ENCODE assay signal across 10 cellular contexts in the genomic region with DNA sequence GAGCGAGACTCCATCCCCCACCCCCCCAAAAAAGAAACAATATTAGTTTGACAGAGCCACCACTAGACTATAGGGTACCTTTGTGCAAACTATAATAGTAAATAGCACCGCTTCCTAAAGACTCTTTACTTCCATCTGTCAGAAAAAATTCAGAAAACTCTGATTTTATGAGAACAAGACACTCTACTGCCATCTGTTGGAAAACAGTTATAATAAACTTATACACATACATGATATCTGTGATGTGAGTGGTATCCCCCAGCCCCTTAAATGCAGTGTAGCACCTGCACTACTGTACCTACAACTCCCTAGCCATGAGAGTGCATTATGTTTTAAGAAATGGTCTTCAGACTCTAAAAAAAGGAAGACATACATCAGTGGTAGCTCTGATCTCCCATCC. TPM values are rescaled to one million over a fixed set of nuclear protein-coding genes. Genes with fewer than 3 reads are reported as not detected.
DNase-seq lines count a peak whose midpoint lies in the region; ATAC-seq and TF ChIP-seq lines count a peak whose summit lies in the region.
"Had no signal": no experiment of that assay in that cellular context is flagged by ENCODE, and none has a peak within 500 bp of the region (broad histone marks: within the 10 kb centered on the region; RNA-seq: fewer than 3 reads in every experiment).

No MANE protein-coding gene starts in this region.

- H3K27me3 Mint-ChIP-seq in H9 (ENCODE audit: low read depth), result peaks cover 3% of the 10 kb centered on the region
- H3K27me3 Mint-ChIP-seq in glutamatergic neuron (ENCODE audit: unreplicated experiment), result no peaks in the 10 kb centered on the region
- H3K27me3 Mint-ChIP-seq in activated CD4-positive, alpha-beta memory T cell treated with anti-CD3 and anti-CD28 coated beads, Interleukin-2, amount 10 ng/mL, durations not matched to agents 7 days and 5 days, result peaks cover 5% of the 10 kb centered on the region

- H3K9me3 ChIP-seq in H9 (ENCODE audit: control insufficient read depth, low read depth, low read length), result no peaks in the 10 kb centered on the region
- H3K9me3 ChIP-seq in RWPE2 (ENCODE audit: severe bottlenecking), result no peaks in the 10 kb centered on the region
- H3K9me3 ChIP-seq: SJSA1 had no signal

- DNase-seq in AG10803 (ENCODE audit: low read depth) (peak; percentile 15), H9 (no peak), RWPE2 (ENCODE audit: low spot score) (no peak), glutamatergic neuron (no peak), NCI-H2107 treated with DMSO at 0.1 percent for 48 hours (lab: John Stamatoyannopoulos, UW; ENCODE audit: unreplicated experiment) (no peak), NCI-H187 (lab: John Stamatoyannopoulos, UW) (no peak)
- DNase-seq in stimulated activated effector memory CD8-positive, alpha-beta T cell treated with anti-CD3 and anti-CD28 coated beads, Interleukin-12 subunit alpha, Interleukin-12 subunit beta, amount 100 ng/mL, for 72 hours (ENCODE audit: low spot score in 2 of 2), result no peak
- DNase-seq in activated CD4-positive, alpha-beta memory T cell treated with anti-CD3 and anti-CD28 coated beads, Interleukin-2, amount 10 ng/mL, durations not matched to agents 7 days and 5 days, result no peak
- DNase-seq: amniotic stem cell had no signal

- H3K79me1 ChIP-seq in H9 (ENCODE audit: insufficient read depth, low read depth, low read length, poor library complexity, severe bottlenecking), result no peaks in the 10 kb centered on the region

- TF ChIP-seq CTCF in AG10803 (conservative IDR thresholded peaks at IDR 0.05; ENCODE audit: low read length) (peak; percentile 43), H9 (conservative IDR thresholded peaks at IDR 0.05) (peak; percentile 53; the same call in 2 of the 3 replicates), RWPE2 (IDR thresholded peaks at IDR 0.05; ENCODE audit: poor library complexity, severe bottlenecking) (peak; percentile 58), glutamatergic neuron (IDR thresholded peaks at IDR 0.05; ENCODE audit: partially characterized antibody, unreplicated experiment) (peak; percentile 46)

- H3K4me3 ChIP-seq in AG10803 (ENCODE audit: low read length), result no peak overlapping the region
- no peak overlapping the region for H3K4me3 ChIP-seq in RWPE2 (ENCODE audit: severe bottlenecking)
- H3K4me3 ChIP-seq: SJSA1 had no signal

- no CpG with 5 or more reads among the region's 2 CpGs for WGBS in H9 (ENCODE audit: extremely low coverage, insufficient read length, low lambda C conversion rate)

- H3K9me3 Mint-ChIP-seq in H9 (no peaks in the 10 kb centered on the region), glutamatergic neuron (ENCODE audit: unreplicated experiment) (no peaks in the 10 kb centered on the region)
- H3K9me3 Mint-ChIP-seq in stimulated activated effector memory CD8-positive, alpha-beta T cell treated with anti-CD3 and anti-CD28 coated beads, Interleukin-12 subunit alpha, Interleukin-12 subunit beta, amount 100 ng/mL, for 72 hours, result no peaks in the 10 kb centered on the region
- no peaks in the 10 kb centered on the region for H3K9me3 Mint-ChIP-seq in activated CD4-positive, alpha-beta memory T cell treated with anti-CD3 and anti-CD28 coated beads, Interleukin-2, amount 10 ng/mL, durations not matched to agents 7 days and 5 days

- POLR2A ChIA-PET in activated CD4-positive, alpha-beta memory T cell treated with anti-CD3 and anti-CD28 coated beads, Interleukin-2, amount 10 ng/mL, durations not matched to agents 7 days and 5 days (lab: Charles Lee), result no interaction called here

- no peak overlapping the region for H2AFZ ChIP-seq in H9 (ENCODE audit: low read length)

- no peaks in the 10 kb centered on the region for H3K79me2 ChIP-seq in H9 (ENCODE audit: insufficient read depth, low read length)

- H3K23ac ChIP-seq in H9 (ENCODE audit: insufficient read length, low read depth, low read length), result no peak overlapping the region

- no peaks in the 10 kb centered on the region for H4K20me1 ChIP-seq in H9 (ENCODE audit: control insufficient read depth, insufficient read depth, insufficient read length)

- no peak overlapping the region for H2BK15ac ChIP-seq in H9 (ENCODE audit: low read depth, low read length)

- H2BK120ac ChIP-seq in H9 (ENCODE audit: low read depth, low read length, poor library complexity, severe bottlenecking), result no peak overlapping the region

- no peak overlapping the region for H3K27ac Mint-ChIP-seq in H9
- no peak overlapping the region for H3K27ac Mint-ChIP-seq in glutamatergic neuron (ENCODE audit: unreplicated experiment)
- no peak overlapping the region for H3K27ac Mint-ChIP-seq in stimulated activated effector memory CD8-positive, alpha-beta T cell treated with anti-CD3 and anti-CD28 coated beads, Interleukin-12 subunit alpha, Interleukin-12 subunit beta, amount 100 ng/mL, for 72 hours
- no peak overlapping the region for H3K27ac Mint-ChIP-seq in activated CD4-positive, alpha-beta memory T cell treated with anti-CD3 and anti-CD28 coated beads, Interleukin-2, amount 10 ng/mL, durations not matched to agents 7 days and 5 days

- H3K36me3 Mint-ChIP-seq in H9 (ENCODE audit: insufficient read depth in 1 of 3, low read depth in 3 of 3) (no peaks in the 10 kb centered on the region), glutamatergic neuron (ENCODE audit: unreplicated experiment) (peaks cover 12% of the 10 kb centered on the region)
- no peaks in the 10 kb centered on the region for H3K36me3 Mint-ChIP-seq in stimulated activated effector memory CD8-positive, alpha-beta T cell treated with anti-CD3 and anti-CD28 coated beads, Interleukin-12 subunit alpha, Interleukin-12 subunit beta, amount 100 ng/mL, for 72 hours
- H3K36me3 Mint-ChIP-seq in activated CD4-positive, alpha-beta memory T cell treated with anti-CD3 and anti-CD28 coated beads, Interleukin-2, amount 10 ng/mL, durations not matched to agents 7 days and 5 days (ENCODE audit: low read depth), result no peaks in the 10 kb centered on the region

- no peaks in the 10 kb centered on the region for H3K4me1 ChIP-seq in H9 (ENCODE audit: insufficient read depth, low read length)
- H3K4me1 ChIP-seq in RWPE2 (ENCODE audit: insufficient read depth, poor library complexity, severe bottlenecking), result no peaks in the 10 kb centered on the region

- H3K27ac ChIP-seq in H9 (ENCODE audit: insufficient read length, low read depth, low read length) (no peak overlapping the region), RWPE2 (ENCODE audit: poor library complexity, severe bottlenecking) (no peak overlapping the region)
- H3K27ac ChIP-seq: SJSA1 had no signal

- no peak overlapping the region for H3K4me2 ChIP-seq in H9 (ENCODE audit: insufficient read depth, insufficient read length, low read length)

- H3K36me3 ChIP-seq in RWPE2 (ENCODE audit: low read depth), result no peaks in the 10 kb centered on the region
- H3K36me3 ChIP-seq: SJSA1 had no signal

- no peak overlapping the region for H2BK20ac ChIP-seq in H9 (ENCODE audit: low read depth, low read length, poor library complexity, severe bottlenecking)

- no peak overlapping the region for H3K18ac ChIP-seq in H9 (ENCODE audit: insufficient read length, low read depth, low read length)

- H2BK12ac ChIP-seq in H9 (ENCODE audit: insufficient read length, low read depth, low read length), result no peak overlapping the region

- no peak overlapping the region for H3K56ac ChIP-seq in H9 (ENCODE audit: insufficient read length, low read depth, low read length)

- CTCF ChIA-PET in activated CD4-positive, alpha-beta memory T cell treated with anti-CD3 and anti-CD28 coated beads, Interleukin-2, amount 10 ng/mL, durations not matched to agents 7 days and 5 days (lab: Charles Lee), result no interaction called here

- ATAC-seq in RWPE2 (ENCODE audit: low read depth), result no peak; the same call in 2 of the 3 replicates
- ATAC-seq in stimulated activated effector memory CD8-positive, alpha-beta T cell treated with anti-CD3 and anti-CD28 coated beads, Interleukin-12 subunit alpha, Interleukin-12 subunit beta, amount 100 ng/mL, for 72 hours, result no peak

- no peak overlapping the region for H4K5ac ChIP-seq in H9 (ENCODE audit: insufficient read length, low read depth, low read length)

- H3K27me3 ChIP-seq in H9 (ENCODE audit: insufficient read depth, low read length), result no peaks in the 10 kb centered on the region
- H3K27me3 ChIP-seq in RWPE2 (ENCODE audit: insufficient read depth, poor library complexity, severe bottlenecking), result no peaks in the 10 kb centered on the region
- H3K27me3 ChIP-seq: SJSA1 had no signal

- no peak overlapping the region for H3T11ph ChIP-seq in H9 (ENCODE audit: low read length)

- H3K14ac ChIP-seq in H9 (ENCODE audit: insufficient read depth, low read length), result no peak overlapping the region

- no peak overlapping the region for H4K8ac ChIP-seq in H9 (replicated peaks; ENCODE audit: insufficient read length, low read depth, low read length)

- no peak overlapping the region for H3K4ac ChIP-seq in H9 (ENCODE audit: low read depth, low read length)

- H2BK5ac ChIP-seq in H9 (ENCODE audit: insufficient read length, low read length), result no peak overlapping the region

- H3K4me3 Mint-ChIP-seq in H9 (no peak overlapping the region), glutamatergic neuron (ENCODE audit: unreplicated experiment) (no peak overlapping the region)
- H3K4me3 Mint-ChIP-seq in stimulated activated effector memory CD8-positive, alpha-beta T cell treated with anti-CD3 and anti-CD28 coated beads, Interleukin-12 subunit alpha, Interleukin-12 subunit beta, amount 100 ng/mL, for 72 hours, result no peak overlapping the region
- no peak overlapping the region for H3K4me3 Mint-ChIP-seq in activated CD4-positive, alpha-beta memory T cell treated with anti-CD3 and anti-CD28 coated beads, Interleukin-2, amount 10 ng/mL, durations not matched to agents 7 days and 5 days

- no peaks in the 10 kb centered on the region for H3K4me1 Mint-ChIP-seq in H9
- H3K4me1 Mint-ChIP-seq in glutamatergic neuron (ENCODE audit: low read depth, unreplicated experiment), result peaks cover 7% of the 10 kb centered on the region
- no peaks in the 10 kb centered on the region for H3K4me1 Mint-ChIP-seq in stimulated activated effector memory CD8-positive, alpha-beta T cell treated with anti-CD3 and anti-CD28 coated beads, Interleukin-12 subunit alpha, Interleukin-12 subunit beta, amount 100 ng/mL, for 72 hours
- no peaks in the 10 kb centered on the region for H3K4me1 Mint-ChIP-seq in activated CD4-positive, alpha-beta memory T cell treated with anti-CD3 and anti-CD28 coated beads, Interleukin-2, amount 10 ng/mL, durations not matched to agents 7 days and 5 days

- no peaks in the 10 kb centered on the region for H3K23me2 ChIP-seq in H9 (ENCODE audit: insufficient read length, low read depth, low read length, poor library complexity, severe bottlenecking)

- no peak overlapping the region for H3K9ac ChIP-seq in H9 (ENCODE audit: extremely low read depth, insufficient read length, low read length)

- H4K91ac ChIP-seq in H9 (ENCODE audit: insufficient read length, low read depth, low read length), result no peak overlapping the region

- no peak overlapping the region for H2AK5ac ChIP-seq in H9 (ENCODE audit: insufficient read length, low read length)

RNA-seq across cellular contexts. Expression of a gene that starts 47.1 kb away (rescaled TPM):
- total RNA-seq in H9 (2021), result 20.8 and 21.3 TPM in 2 replicates
- total RNA-seq in glutamatergic neuron (ENCODE audit: unreplicated experiment), result 6.6 TPM
- total RNA-seq in activated CD4-positive, alpha-beta memory T cell treated with anti-CD3 and anti-CD28 coated beads, Interleukin-2, amount 10 ng/mL, durations not matched to agents 7 days and 5 days, result 1 to 10 TPM; 2.0 to 4.1 TPM
